Comparison of ENCODE assay signal across 28 cellular contexts in the genomic region with DNA sequence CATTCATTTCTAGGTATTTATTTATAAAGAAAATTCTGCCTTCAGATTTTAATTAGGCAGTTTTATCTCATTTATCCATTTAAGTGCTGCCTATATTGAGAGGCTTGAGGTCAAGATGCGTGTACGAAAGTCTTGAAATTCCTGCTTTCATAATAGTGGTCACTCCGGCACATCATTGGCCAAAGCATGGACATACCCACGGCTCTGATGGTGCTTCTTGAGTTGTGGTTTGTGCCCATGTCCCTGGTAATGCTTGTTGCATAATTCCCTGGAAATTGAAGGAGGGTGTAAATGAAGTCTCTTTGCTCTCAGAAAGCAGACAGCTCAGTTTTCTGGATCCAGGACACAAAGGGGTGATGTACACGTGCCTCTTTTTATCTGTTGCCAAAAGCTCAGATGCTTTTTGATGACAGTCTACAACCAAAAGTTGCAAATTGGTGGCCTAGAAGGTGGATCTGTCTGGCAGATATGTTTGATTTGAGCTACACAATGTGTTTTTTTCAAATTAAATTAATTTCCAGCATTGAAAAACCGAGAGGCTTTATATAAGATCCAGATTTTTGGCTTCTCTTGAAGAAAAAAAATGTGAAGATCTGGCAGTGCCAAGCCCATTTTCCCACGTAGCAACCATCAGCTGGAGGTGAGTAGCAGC.
"Had no signal": no experiment of that assay in that cellular context is flagged by ENCODE, and none has a peak within 500 bp of the region (broad histone marks: within the 10 kb centered on the region; RNA-seq: fewer than 3 reads in every experiment).

No MANE protein-coding gene starts in this region.

- H3K4me3 ChIP-seq: heart left ventricle, left ventricle myocardium inferior, lung, mucosa of descending colon, neural progenitor cell, ovary, right atrium auricular region, right lobe of liver, skin epidermis, testis, thyroid gland, transverse colon, upper lobe of left lung had no signal

- H3K4me1 ChIP-seq: heart left ventricle, left ventricle myocardium inferior, right atrium auricular region, right lobe of liver, testis, thyroid gland, transverse colon, upper lobe of left lung had no signal

- H3K27me3 Mint-ChIP-seq: naive B cell; progenitor cell of endocrine pancreas; stimulated activated memory B cell treated with anti-CD40 and anti-IgM and Interleukin-4, amounts not matched to agents 10 μg/mL and 1 μg/mL and 100 μg/mL, for 72 hours; stimulated activated naive CD8-positive, alpha-beta T cell treated with anti-CD3 and anti-CD28 coated beads, Interleukin-15, amount 100 ng/mL, for 72 hours had no signal

- H3K36me3 ChIP-seq: heart left ventricle, left ventricle myocardium inferior, neural progenitor cell, neutrophil, ovary, right atrium auricular region, right lobe of liver, thyroid gland, transverse colon, upper lobe of left lung had no signal

- H3K27ac Mint-ChIP-seq: immature natural killer cell; mesothelial cell of epicardium; naive B cell; natural killer cell; nephron progenitor cell; neural progenitor cell; progenitor cell of endocrine pancreas; stimulated activated memory B cell treated with anti-CD40 and anti-IgM and Interleukin-4, amounts not matched to agents 10 μg/mL and 1 μg/mL and 100 μg/mL, for 72 hours; stimulated activated naive CD8-positive, alpha-beta T cell treated with anti-CD3 and anti-CD28 coated beads, Interleukin-15, amount 100 ng/mL, for 72 hours had no signal

- H3K27me3 ChIP-seq: heart left ventricle, neural progenitor cell, neutrophil, ovary, right atrium auricular region, right lobe of liver, testis, thyroid gland, transverse colon, upper lobe of left lung had no signal

- H3K9me3 Mint-ChIP-seq: mesothelial cell of epicardium; naive B cell; nephron progenitor cell; neural progenitor cell; stimulated activated naive CD8-positive, alpha-beta T cell treated with anti-CD3 and anti-CD28 coated beads, Interleukin-15, amount 100 ng/mL, for 72 hours had no signal

- H3K4me1 Mint-ChIP-seq: immature natural killer cell; mesothelial cell of epicardium; naive B cell; natural killer cell; neural progenitor cell; stimulated activated memory B cell treated with anti-CD40 and anti-IgM and Interleukin-4, amounts not matched to agents 10 μg/mL and 1 μg/mL and 100 μg/mL, for 72 hours; stimulated activated naive CD8-positive, alpha-beta T cell treated with anti-CD3 and anti-CD28 coated beads, Interleukin-15, amount 100 ng/mL, for 72 hours had no signal

- H3K4me2 ChIP-seq: neural progenitor cell had no signal

- H3K27ac ChIP-seq: heart left ventricle, left ventricle myocardium inferior, neural progenitor cell, neutrophil, ovary, right atrium auricular region, right lobe of liver, skin epidermis, testis, thyroid gland, transverse colon, upper lobe of left lung had no signal

- H3K36me3 Mint-ChIP-seq: immature natural killer cell; mesothelial cell of epicardium; naive B cell; natural killer cell; stimulated activated memory B cell treated with anti-CD40 and anti-IgM and Interleukin-4, amounts not matched to agents 10 μg/mL and 1 μg/mL and 100 μg/mL, for 72 hours had no signal

- ATAC-seq: heart left ventricle; mucosa of descending colon; natural killer cell; right lobe of liver; stimulated activated memory B cell treated with anti-CD40 and anti-IgM and Interleukin-4, amounts not matched to agents 10 μg/mL and 1 μg/mL and 100 μg/mL, for 72 hours; stimulated activated naive CD8-positive, alpha-beta T cell treated with anti-CD3 and anti-CD28 coated beads, Interleukin-15, amount 100 ng/mL, for 72 hours had no signal

- H3K9me3 ChIP-seq: heart left ventricle, mucosa of descending colon, neutrophil, ovary, right atrium auricular region, right lobe of liver, testis, thyroid gland, transverse colon, upper lobe of left lung had no signal

- H3K4me3 Mint-ChIP-seq: immature natural killer cell; mesothelial cell of epicardium; naive B cell; natural killer cell; nephron progenitor cell; neural progenitor cell; stimulated activated memory B cell treated with anti-CD40 and anti-IgM and Interleukin-4, amounts not matched to agents 10 μg/mL and 1 μg/mL and 100 μg/mL, for 72 hours; stimulated activated naive CD8-positive, alpha-beta T cell treated with anti-CD3 and anti-CD28 coated beads, Interleukin-15, amount 100 ng/mL, for 72 hours had no signal

- H2AFZ ChIP-seq: neural progenitor cell had no signal

- DNase-seq: heart left ventricle; immature natural killer cell; islet precursor cell; left ventricle myocardium inferior; mesendoderm; mucosa of descending colon; naive B cell; natural killer cell; nephron progenitor cell; ovary; right lobe of liver; stimulated activated CD4-positive, alpha-beta T cell treated with anti-CD3 and anti-CD28 coated beads, Interleukin-4, amount 100 ng/mL, for 24 hours; stimulated activated CD8-positive, alpha-beta memory T cell treated with anti-CD3 and anti-CD28 coated beads, Interleukin-4, amount 100 ng/mL, for 48 hours; stimulated activated naive CD4-positive, alpha-beta T cell treated with Interleukin-2 at 50 U/mL for 16 hours; stimulated activated naive CD8-positive, alpha-beta T cell treated with anti-CD3 and anti-CD28 coated beads, Interleukin-15, amount 100 ng/mL, for 72 hours; substantia nigra; testis; thyroid gland; transverse colon; upper lobe of left lung had no signal

- H3K9ac ChIP-seq: neural progenitor cell had no signal
